ENCODE assay signal across 8 cellular contexts in the genomic region with DNA sequence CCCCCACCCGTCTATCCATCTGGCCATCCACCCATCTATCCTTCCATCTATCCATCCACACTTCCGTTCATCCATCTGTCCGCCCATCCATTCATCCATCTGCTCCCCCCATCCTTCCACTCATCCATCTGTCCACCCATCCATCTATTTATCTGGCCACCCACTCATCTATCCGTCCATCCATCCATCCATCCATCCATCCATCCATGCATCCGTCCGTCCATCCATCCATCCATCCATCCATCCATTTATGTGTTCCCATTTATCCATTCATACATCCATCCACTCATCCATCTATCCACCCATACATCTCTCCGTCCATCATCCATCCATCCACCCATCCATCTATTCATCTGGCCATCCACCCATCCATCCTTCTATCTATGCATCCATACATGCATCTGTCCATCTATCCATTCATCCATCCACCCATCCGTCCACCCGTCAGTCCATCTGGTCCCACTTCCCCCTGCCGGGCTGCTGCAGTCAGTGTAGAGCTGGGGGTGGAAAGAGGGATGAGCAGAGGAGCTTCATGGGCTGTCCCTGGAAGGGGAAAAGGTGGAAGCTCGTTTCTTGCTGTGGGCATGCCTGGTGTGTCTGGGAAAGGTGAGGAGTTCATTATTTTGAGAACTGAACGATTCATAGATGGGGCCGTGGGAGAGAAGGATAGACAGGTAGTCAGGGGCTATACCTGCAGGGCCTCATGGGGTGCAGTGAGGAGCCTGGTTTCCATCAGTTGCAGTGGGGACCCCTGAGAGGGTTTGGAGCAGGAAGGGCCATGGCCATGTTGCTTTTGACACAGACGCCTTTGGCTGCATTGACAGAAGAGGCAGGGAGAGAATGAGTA. TPM values are rescaled to one million over a fixed set of nuclear protein-coding genes. Genes with fewer than 3 reads are reported as not detected.
DNase-seq lines count a peak whose midpoint lies in the region; ATAC-seq, FAIRE-seq and TF ChIP-seq lines count a peak whose summit lies in the region.

No MANE protein-coding gene starts in this region.

- H3K4me3 Mint-ChIP-seq in T-helper 1 cell treated with Interleukin-12 subunit alpha and Interleukin-12 subunit beta and Interleukin-4 antibody, amounts not matched to agents 30 μg/mL and 1 μg/mL, for 36 hours = peak overlapping the region; percentile 81
- peak overlapping the region; percentile 50 for H3K4me3 Mint-ChIP-seq in activated naive CD8-positive, alpha-beta T cell treated with anti-CD3 and anti-CD28 coated beads for 36 hours

- peaks cover 11% of the 10 kb centered on the region for H3K27me3 Mint-ChIP-seq in T-helper 1 cell treated with Interleukin-12 subunit alpha and Interleukin-12 subunit beta and Interleukin-4 antibody, amounts not matched to agents 30 μg/mL and 1 μg/mL, for 36 hours (ENCODE audit: low read depth)
- H3K27me3 Mint-ChIP-seq in activated naive CD8-positive, alpha-beta T cell treated with anti-CD3 and anti-CD28 coated beads for 36 hours = no peaks in the 10 kb centered on the region

- H3K4me1 Mint-ChIP-seq in T-helper 1 cell treated with Interleukin-12 subunit alpha and Interleukin-12 subunit beta and Interleukin-4 antibody, amounts not matched to agents 30 μg/mL and 1 μg/mL, for 36 hours (ENCODE audit: low read depth) = peaks cover 20% of the 10 kb centered on the region
- H3K4me1 Mint-ChIP-seq in activated naive CD8-positive, alpha-beta T cell treated with anti-CD3 and anti-CD28 coated beads for 36 hours = peaks cover 14% of the 10 kb centered on the region

- no peaks in the 10 kb centered on the region for H3K9me3 Mint-ChIP-seq in T-helper 1 cell treated with Interleukin-12 subunit alpha and Interleukin-12 subunit beta and Interleukin-4 antibody, amounts not matched to agents 30 μg/mL and 1 μg/mL, for 36 hours
- no peaks in the 10 kb centered on the region for H3K9me3 Mint-ChIP-seq in activated naive CD8-positive, alpha-beta T cell treated with anti-CD3 and anti-CD28 coated beads for 36 hours

- H3K4me1 ChIP-seq in kidney (ENCODE audit: control insufficient read depth in 1 of 2, insufficient read depth in 1 of 2, low read depth in 1 of 2, low read length in 2 of 2) (peaks cover 5 to 12% of the 10 kb centered on the region in 2 donors), stomach smooth muscle (ENCODE audit: control insufficient read depth, insufficient read depth, low read length) (peaks cover 26% of the 10 kb centered on the region)

- peak overlapping the region; percentile 69 for H3K27ac Mint-ChIP-seq in T-helper 1 cell treated with Interleukin-12 subunit alpha and Interleukin-12 subunit beta and Interleukin-4 antibody, amounts not matched to agents 30 μg/mL and 1 μg/mL, for 36 hours
- peak overlapping the region; percentile 5 for H3K27ac Mint-ChIP-seq in activated naive CD8-positive, alpha-beta T cell treated with anti-CD3 and anti-CD28 coated beads for 36 hours

- intact Hi-C loops in kidney (cut with DNase I) = no loop called here

- H3K36me3 ChIP-seq in kidney (ENCODE audit: control insufficient read depth in 1 of 2, insufficient read depth in 2 of 2, low read length in 2 of 2) = no peaks in the 10 kb centered on the region
- peaks cover 0 to 2% of the 10 kb centered on the region in 2 donors for H3K36me3 ChIP-seq in stomach smooth muscle (ENCODE audit: control insufficient read depth in 2 of 2, insufficient read depth in 2 of 2, low read length in 2 of 2)

- H3K9ac ChIP-seq in kidney (ENCODE audit: low read length in 2 of 2) (peak overlapping the region in 1 of 2 donors; percentile 43), stomach smooth muscle (ENCODE audit: low read length in 2 of 2) (peak overlapping the region; percentile 36 to 97)

- H3K4me3 ChIP-seq in kidney (ENCODE audit: low read length in 2 of 2) (peak overlapping the region; percentile 39 to 99), stomach smooth muscle (ENCODE audit: low read length in 2 of 2) (peak overlapping the region; percentile 91 to 99)

- ATAC-seq in HG03097 (IDR thresholded peaks at IDR 0.05; ENCODE audit: low FRiP score, unreplicated experiment) = no peak
- no peak for ATAC-seq in left lobe of liver

- DNase-seq in T-helper 1 cell = no peak
- DNase-seq in activated naive CD8-positive, alpha-beta T cell treated with anti-CD3 and anti-CD28 coated beads for 36 hours = no peak
- no peak for DNase-seq in kidney
- DNase-seq in iPS-NIHi11 (ENCODE audit: low spot score) = no peak
- DNase-seq in left lobe of liver (ENCODE audit: low spot score) = no peak

- TF ChIP-seq CTCF in kidney (IDR thresholded peaks at IDR 0.05; ENCODE audit: borderline replicate concordance, extremely low read depth, insufficient read depth) = no peak

- H3K27me3 ChIP-seq in stomach smooth muscle (ENCODE audit: control insufficient read depth in 1 of 2, insufficient read depth in 2 of 2, low read length in 2 of 2) = no peaks in the 10 kb centered on the region

- H3K27ac ChIP-seq in kidney (ENCODE audit: low read depth in 2 of 2, low read length in 2 of 2) (peak overlapping the region in 1 of 2 donors; percentile 94), stomach smooth muscle (ENCODE audit: low read length) (peak overlapping the region; percentile 85)

- H3K9me3 ChIP-seq in kidney (ENCODE audit: control insufficient read depth in 1 of 2, low read length in 2 of 2) = no peaks in the 10 kb centered on the region
- H3K9me3 ChIP-seq in stomach smooth muscle (ENCODE audit: control insufficient read depth in 2 of 2, low read length in 2 of 2) = no peaks in the 10 kb centered on the region

- FAIRE-seq in kidney (lab: Jason Lieb, UNC) = no peak

- H3K36me3 Mint-ChIP-seq in T-helper 1 cell treated with Interleukin-12 subunit alpha and Interleukin-12 subunit beta and Interleukin-4 antibody, amounts not matched to agents 30 μg/mL and 1 μg/mL, for 36 hours (ENCODE audit: low read depth) = no peaks in the 10 kb centered on the region
- peaks cover 4% of the 10 kb centered on the region for H3K36me3 Mint-ChIP-seq in activated naive CD8-positive, alpha-beta T cell treated with anti-CD3 and anti-CD28 coated beads for 36 hours

RNA-seq across cellular contexts. Expression of a gene that starts 0.8 kb away (rescaled TPM):
- total RNA-seq in activated naive CD8-positive, alpha-beta T cell treated with anti-CD3 and anti-CD28 coated beads for 36 hours = 1 to 10 TPM; 1.5 to 3.2 TPM
- total RNA-seq in kidney (7.8 TPM), left lobe of liver (4.1 TPM)
- 29.9 TPM for polyA plus RNA-seq in kidney (ENCODE audit: insufficient read depth, low read depth, low replicate concordance)

RNA-seq across cellular contexts. Expression of a gene that starts 1.4 kb away (rescaled TPM):
- 10 to 100 TPM; 44.6 to 53.5 TPM for total RNA-seq in activated naive CD8-positive, alpha-beta T cell treated with anti-CD3 and anti-CD28 coated beads for 36 hours
- total RNA-seq in kidney (74.6 TPM), left lobe of liver (38.4 TPM)
- 244 TPM for polyA plus RNA-seq in kidney (ENCODE audit: insufficient read depth, low read depth, low replicate concordance)

RNA-seq across cellular contexts. Expression of a gene that starts 8.4 kb away (rescaled TPM):
- total RNA-seq in activated naive CD8-positive, alpha-beta T cell treated with anti-CD3 and anti-CD28 coated beads for 36 hours = 1,000 to 10,000 TPM; 1,649 to 1,711 TPM
- total RNA-seq in kidney = 564 TPM
- polyA plus RNA-seq in kidney (ENCODE audit: insufficient read depth, low read depth, low replicate concordance) = 1,593 TPM
- total RNA-seq in left lobe of liver = 241 TPM

RNA-seq across cellular contexts. Expression of a gene that starts 38.3 kb away (rescaled TPM):
- 100 to 1,000 TPM; 277 to 287 TPM for total RNA-seq in activated naive CD8-positive, alpha-beta T cell treated with anti-CD3 and anti-CD28 coated beads for 36 hours
- 67.1 TPM for total RNA-seq in kidney
- 71.5 TPM for polyA plus RNA-seq in kidney (ENCODE audit: insufficient read depth, low read depth, low replicate concordance)
- 68.7 TPM for total RNA-seq in left lobe of liver

RNA-seq across cellular contexts. Expression of a gene that starts 38.8 kb away (rescaled TPM):
- total RNA-seq in activated naive CD8-positive, alpha-beta T cell treated with anti-CD3 and anti-CD28 coated beads for 36 hours = not detected
- total RNA-seq in kidney (not detected), left lobe of liver (not detected)
- polyA plus RNA-seq in kidney (ENCODE audit: insufficient read depth, low read depth, low replicate concordance) = not detected
